ENCODE assay signal across 12 cellular contexts in the genomic region with DNA sequence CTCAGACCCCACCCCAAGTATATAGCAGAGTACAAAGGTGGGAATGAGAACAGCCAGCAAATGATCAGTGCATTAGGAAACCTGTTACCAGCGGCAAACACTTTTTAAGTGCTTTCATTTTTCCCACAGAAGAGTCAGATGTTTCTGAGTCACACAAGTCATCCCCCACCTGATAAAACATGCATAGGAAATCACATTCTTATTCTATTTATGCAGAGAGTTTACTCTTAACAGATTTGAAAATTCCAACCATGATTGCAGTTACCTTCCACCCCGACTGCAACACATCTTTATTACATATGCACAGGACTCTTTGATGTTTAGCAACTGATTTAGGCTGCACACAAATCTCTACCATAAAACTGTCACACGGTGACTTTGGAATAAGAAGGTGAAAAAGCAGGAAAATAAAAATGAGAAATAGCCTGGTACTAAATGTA.
A peak's percentile ranks its signal among the peaks of the same experiment; 100 is the strongest.
DNase-seq lines count a peak whose midpoint lies in the region; ATAC-seq and TF ChIP-seq lines count a peak whose summit lies in the region.
"Had no signal": no experiment of that assay in that cellular context is flagged by ENCODE, and none has a peak within 500 bp of the region (broad histone marks: within the 10 kb centered on the region; RNA-seq: fewer than 3 reads in every experiment).

No MANE protein-coding gene starts in this region.

- H3K9me3 ChIP-seq in mucosa of descending colon: no peaks in the 10 kb centered on the region
- H3K9me3 ChIP-seq: esophagus squamous epithelium had no signal

- POLR2A ChIA-PET in AG04449 (lab: Yijun Ruan, JAX): no interaction called here

- TF ChIP-seq CTCF in AG04449 (IDR thresholded peaks at IDR 0.05; ENCODE audit: insufficient read depth, low read length, missing control alignments) (no peak), mucosa of descending colon (IDR thresholded peaks at IDR 0.05) (no peak)

- ATAC-seq in mucosa of descending colon: peak; percentile 43
- ATAC-seq in HG03378 (IDR thresholded peaks at IDR 0.05; ENCODE audit: unreplicated experiment): no peak

- peak overlapping the region; percentile 38 for H3K4me3 ChIP-seq in AG04449 (ENCODE audit: low read depth, low read length)
- H3K4me3 ChIP-seq in mucosa of descending colon: no peak overlapping the region
- H3K4me3 ChIP-seq: esophagus squamous epithelium, PC-9 had no signal

- no peaks in the 10 kb centered on the region for H3K36me3 ChIP-seq in mucosa of descending colon (ENCODE audit: low read depth)
- H3K36me3 ChIP-seq: esophagus squamous epithelium had no signal

- intact Hi-C loops in mucosa of descending colon (cut with DNase I, micrococcal nuclease): no loop called here

- H3K4me1 ChIP-seq in mucosa of descending colon (ENCODE audit: low read depth): no peaks in the 10 kb centered on the region

- DNase-seq in AG04449 (ENCODE audit: low read depth, low spot score): peak; percentile 28
- DNase-seq in OCI-M1 (lab: John Stamatoyannopoulos, UW): peak; percentile 49
- DNase-seq in dedifferentiated amniotic fluid mesenchymal stem cell (ENCODE audit: extremely low spot score): peak; percentile 26
- DNase-seq in mucosa of descending colon: no peak
- DNase-seq in NCI-H1105 (lab: John Stamatoyannopoulos, UW): no peak
- DNase-seq in NOMO-1 treated with dmso at 0.1 percent for 144 hours (lab: John Stamatoyannopoulos, UW; ENCODE audit: unreplicated experiment): no peak
- no peak for DNase-seq in RKO (ENCODE audit: low spot score)
- DNase-seq: AML-193; esophagus squamous epithelium; PC-9; stimulated activated CD4-positive, alpha-beta T cell treated with anti-CD3 and anti-CD28 coated beads, Interleukin-12 subunit alpha, Interleukin-12 subunit beta, amount 100 ng/mL, for 4 hours had no signal

- CTCF ChIA-PET in AG04449 (lab: Yijun Ruan, JAX): interaction anchor here (0.7 kb wide), 1 partner anchor 10 kb away, joined by 3 read pairs; no protein-coding TSS in a partner anchor

Comparison
In these comparisons a context has a peak if more than half of its experiments do, and no peak if none do; other contexts are left out.
1. DNase-seq: peak in AG04449 (single experiment), OCI-M1 (single experiment) and dedifferentiated amniotic fluid mesenchymal stem cell (single experiment); none in mucosa of descending colon (0 of 3), NCI-H1105 (single experiment), NOMO-1 treated with dmso at 0.1 percent for 144 hours (single experiment) and RKO (single experiment).